In genomic region chr7:77800158-77800557, GRCh38 we compare ENCODE assay signal across 8 cellular contexts. TPM values are rescaled to one million over a fixed set of nuclear protein-coding genes. Genes with fewer than 3 reads are reported as not detected.
DNase-seq lines count a peak whose midpoint lies in the region; ATAC-seq and TF ChIP-seq lines count a peak whose summit lies in the region.

No MANE protein-coding gene starts in this region.

- intact Hi-C loops in dendritic cell treated with granulocyte-macrophage colony-stimulating factor and Interleukin-4, amounts not matched to agents 40 ng/mL and 50 ng/mL, for 4 days (cut with micrococcal nuclease): no loop called here

- peak overlapping the region; percentile 91 for H3K27ac Mint-ChIP-seq in activated CD8-positive, alpha-beta memory T cell treated with anti-CD3 and anti-CD28 coated beads, Interleukin-2, amount 10 ng/mL, durations not matched to agents 7 days and 5 days
- H3K27ac Mint-ChIP-seq in dendritic cell treated with granulocyte-macrophage colony-stimulating factor and Interleukin-4, amounts not matched to agents 40 ng/mL and 50 ng/mL, for 4 days: peak overlapping the region; percentile 97

- no peaks in the 10 kb centered on the region for H3K27me3 Mint-ChIP-seq in activated CD8-positive, alpha-beta memory T cell treated with anti-CD3 and anti-CD28 coated beads, Interleukin-2, amount 10 ng/mL, durations not matched to agents 7 days and 5 days
- H3K27me3 Mint-ChIP-seq in dendritic cell treated with granulocyte-macrophage colony-stimulating factor and Interleukin-4, amounts not matched to agents 40 ng/mL and 50 ng/mL, for 4 days: no peaks in the 10 kb centered on the region

- no peak for TF ChIP-seq CTCF in NB4 (IDR thresholded peaks at IDR 0.05; ENCODE audit: low read depth, low read length)

- CTCF ChIA-PET in activated CD8-positive, alpha-beta memory T cell treated with anti-CD3 and anti-CD28 coated beads, Interleukin-2, amount 10 ng/mL, durations not matched to agents 7 days and 5 days (lab: Charles Lee): no interaction called here

- no peak for ATAC-seq in activated CD8-positive, alpha-beta memory T cell treated with anti-CD3 and anti-CD28 coated beads, Interleukin-2, amount 10 ng/mL, durations not matched to agents 7 days and 5 days
- ATAC-seq in left lobe of liver: no peak
- no peak for ATAC-seq in HG02678 (IDR thresholded peaks at IDR 0.05; ENCODE audit: unreplicated experiment)

- peaks cover 67% of the 10 kb centered on the region for H3K4me1 Mint-ChIP-seq in activated CD8-positive, alpha-beta memory T cell treated with anti-CD3 and anti-CD28 coated beads, Interleukin-2, amount 10 ng/mL, durations not matched to agents 7 days and 5 days
- peaks cover 68% of the 10 kb centered on the region for H3K4me1 Mint-ChIP-seq in dendritic cell treated with granulocyte-macrophage colony-stimulating factor and Interleukin-4, amounts not matched to agents 40 ng/mL and 50 ng/mL, for 4 days (ENCODE audit: low read depth)

- H3K4me3 ChIP-seq in NB4 (ENCODE audit: low read depth, low read length) (peak overlapping the region; percentile 88), skin epidermis (peak overlapping the region in 5 of 7 experiments; percentile 80 to 97 (median 93))

- TF ChIP-seq POLR2A in NB4 (IDR thresholded peaks at IDR 0.05; ENCODE audit: extremely low read depth, insufficient read length): no peak

- H3K36me3 Mint-ChIP-seq in activated CD8-positive, alpha-beta memory T cell treated with anti-CD3 and anti-CD28 coated beads, Interleukin-2, amount 10 ng/mL, durations not matched to agents 7 days and 5 days: peaks cover 31% of the 10 kb centered on the region
- H3K36me3 Mint-ChIP-seq in dendritic cell treated with granulocyte-macrophage colony-stimulating factor and Interleukin-4, amounts not matched to agents 40 ng/mL and 50 ng/mL, for 4 days (ENCODE audit: low read depth): peaks cover 40% of the 10 kb centered on the region

- peaks cover 2% of the 10 kb centered on the region for H3K9me3 Mint-ChIP-seq in activated CD8-positive, alpha-beta memory T cell treated with anti-CD3 and anti-CD28 coated beads, Interleukin-2, amount 10 ng/mL, durations not matched to agents 7 days and 5 days (ENCODE audit: low read depth)
- H3K9me3 Mint-ChIP-seq in dendritic cell treated with granulocyte-macrophage colony-stimulating factor and Interleukin-4, amounts not matched to agents 40 ng/mL and 50 ng/mL, for 4 days: peaks cover 4% of the 10 kb centered on the region

- H3K4me3 Mint-ChIP-seq in activated CD8-positive, alpha-beta memory T cell treated with anti-CD3 and anti-CD28 coated beads, Interleukin-2, amount 10 ng/mL, durations not matched to agents 7 days and 5 days: peak overlapping the region; percentile 93
- peak overlapping the region; percentile 98 for H3K4me3 Mint-ChIP-seq in dendritic cell treated with granulocyte-macrophage colony-stimulating factor and Interleukin-4, amounts not matched to agents 40 ng/mL and 50 ng/mL, for 4 days

- no peak for DNase-seq in activated CD8-positive, alpha-beta memory T cell treated with anti-CD3 and anti-CD28 coated beads, Interleukin-2, amount 10 ng/mL, durations not matched to agents 7 days and 5 days
- no peak for DNase-seq in activated CD8-positive, alpha-beta memory T cell treated with anti-CD3 and anti-CD28 coated beads, Interleukin-2, amount 50 U/mL, for 48 hours
- DNase-seq in NB4 (ENCODE audit: low read depth): no peak
- no peak for DNase-seq in left lobe of liver (ENCODE audit: low spot score)
- DNase-seq in RKO (ENCODE audit: low spot score): no peak

- peak overlapping the region in 8 of 21 experiments; percentile 12 to 95 (median 88) for H3K27ac ChIP-seq in skin epidermis

RNA-seq across cellular contexts. Expression of gene PHTF2, which starts 1.6 kb away (rescaled TPM):
- total RNA-seq in activated CD8-positive, alpha-beta memory T cell treated with anti-CD3 and anti-CD28 coated beads, Interleukin-2, amount 10 ng/mL, durations not matched to agents 7 days and 5 days: 10 to 100 TPM; 41.5 to 56.4 TPM
- 3.3 TPM for total RNA-seq in left lobe of liver

RNA-seq across cellular contexts. Expression of gene TMEM60, which starts 1.9 kb away (rescaled TPM):
- total RNA-seq in activated CD8-positive, alpha-beta memory T cell treated with anti-CD3 and anti-CD28 coated beads, Interleukin-2, amount 10 ng/mL, durations not matched to agents 7 days and 5 days: 10 to 100 TPM; 13.2 to 19.4 TPM
- total RNA-seq in left lobe of liver: 5.3 TPM
